ENCODE assay signal across 17 cellular contexts in the genomic region with DNA sequence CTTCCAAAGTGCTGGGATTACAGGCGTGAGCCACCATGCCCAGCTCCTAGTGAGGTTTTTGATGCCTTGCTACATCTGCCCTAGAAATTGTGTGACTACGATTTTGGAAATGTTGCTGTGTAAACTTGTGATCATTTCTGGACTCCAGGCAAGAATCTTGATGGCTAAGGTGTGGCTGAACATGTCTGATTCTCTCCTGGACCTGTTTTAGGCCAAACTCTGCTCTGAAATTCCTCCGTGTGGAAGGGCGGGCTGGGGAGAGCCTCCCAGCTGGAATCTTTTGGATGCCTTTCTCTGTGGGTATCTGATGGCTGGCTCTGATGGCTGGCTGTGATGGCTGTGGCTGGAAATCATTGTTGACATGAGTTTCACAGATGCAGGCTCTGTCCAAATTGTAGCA. TPM values are rescaled to one million over a fixed set of nuclear protein-coding genes. Genes with fewer than 3 reads are reported as not detected.
DNase-seq lines count a peak whose midpoint lies in the region; ATAC-seq and TF ChIP-seq lines count a peak whose summit lies in the region.
"Had no signal": no experiment of that assay in that cellular context is flagged by ENCODE, and none has a peak within 500 bp of the region (broad histone marks: within the 10 kb centered on the region; RNA-seq: fewer than 3 reads in every experiment).

No MANE protein-coding gene starts in this region.

- no peaks in the 10 kb centered on the region for H3K27me3 Mint-ChIP-seq in osteocyte (ENCODE audit: unreplicated experiment)

- peak; percentile 20 for DNase-seq in astrocyte of the hippocampus (ENCODE audit: low read depth, low spot score)
- DNase-seq in foreskin keratinocyte, result peak; percentile 40 to 49
- no peak for DNase-seq in osteocyte (ENCODE audit: extremely low spot score, unreplicated experiment)
- no peak for DNase-seq in NCI-H1436 treated with DMSO at 0.1 percent for 48 hours (lab: John Stamatoyannopoulos, UW)
- no peak for DNase-seq in GM19240 (ENCODE audit: insufficient read length, low spot score)
- no peak for DNase-seq in colonic mucosa
- DNase-seq: Caco-2; CD8-positive, alpha-beta memory T cell; DND-41; GF-D8; GM23248; H7; IMR-90 had no signal

- no peak for ATAC-seq in foreskin keratinocyte
- ATAC-seq: A549 had no signal

- no peak overlapping the region for H3K4me3 ChIP-seq in colonic mucosa
- H3K4me3 ChIP-seq: A549, GM23248 had no signal

- H3K27ac ChIP-seq in foreskin keratinocyte, result no peak overlapping the region
- no peak overlapping the region for H3K27ac ChIP-seq in colonic mucosa
- H3K27ac ChIP-seq: A549, GM23248 had no signal

- no peaks in the 10 kb centered on the region for H3K9me3 ChIP-seq in colonic mucosa
- H3K9me3 ChIP-seq: A549, Caco-2 had no signal

- no peaks in the 10 kb centered on the region for H3K36me3 ChIP-seq in colonic mucosa

- no peak overlapping the region for H3K4me3 Mint-ChIP-seq in osteocyte (ENCODE audit: unreplicated experiment)
- H3K4me3 Mint-ChIP-seq: CD14-positive monocyte; CD8-positive, alpha-beta memory T cell had no signal

- TF ChIP-seq CTCF in foreskin keratinocyte (conservative IDR thresholded peaks at IDR 0.05), result no peak
- no peak for TF ChIP-seq CTCF in osteocyte (IDR thresholded peaks at IDR 0.05)
- no peak for TF ChIP-seq CTCF in colonic mucosa (IDR thresholded peaks at IDR 0.05)

- intact Hi-C loops in colonic mucosa (cut with DNase I), result no loop called here

- H3K27me3 ChIP-seq in foreskin keratinocyte (no peaks in the 10 kb centered on the region), colonic mucosa (no peaks in the 10 kb centered on the region)

- peaks cover 3% of the 10 kb centered on the region for H3K36me3 Mint-ChIP-seq in osteocyte (ENCODE audit: unreplicated experiment)
- H3K36me3 Mint-ChIP-seq: CD8-positive, alpha-beta memory T cell had no signal

- no peaks in the 10 kb centered on the region for H3K4me1 Mint-ChIP-seq in osteocyte (ENCODE audit: unreplicated experiment)
- H3K4me1 Mint-ChIP-seq: CD8-positive, alpha-beta memory T cell had no signal

- H3K9ac ChIP-seq in colonic mucosa (ENCODE audit: low read depth in 2 of 2, low read length in 2 of 2), result no peak overlapping the region
- H3K9ac ChIP-seq: GM23248 had no signal

- H3K9me3 Mint-ChIP-seq in osteocyte (ENCODE audit: unreplicated experiment), result no peaks in the 10 kb centered on the region

- H3K27ac Mint-ChIP-seq in osteocyte (ENCODE audit: unreplicated experiment), result peak overlapping the region; percentile 35
- H3K27ac Mint-ChIP-seq: CD14-positive monocyte; CD8-positive, alpha-beta memory T cell had no signal

- no peaks in the 10 kb centered on the region for H3K4me1 ChIP-seq in foreskin keratinocyte
- H3K4me1 ChIP-seq in colonic mucosa, result no peaks in the 10 kb centered on the region
- H3K4me1 ChIP-seq: A549, Caco-2 had no signal

RNA-seq across cellular contexts. Expression of gene PNPLA3, which starts 8.2 kb away (rescaled TPM):
- total RNA-seq in foreskin keratinocyte, result 11.7 and 13.2 TPM in 2 replicates
- 3.4 and 4.0 TPM in 2 replicates for polyA plus RNA-seq in foreskin keratinocyte
- total RNA-seq in osteocyte, result 1.2 and 3.0 TPM in 2 replicates
- total RNA-seq in colonic mucosa, result 1 to 10 TPM in 1 of 2 donors, under 1 TPM in 1; 0.15 to 1.6 TPM
- polyA plus RNA-seq: CD14-positive monocyte; CD8-positive, alpha-beta memory T cell had no signal

RNA-seq across cellular contexts. Expression of gene SAMM50, which starts 23.5 kb away (rescaled TPM):
- total RNA-seq in foreskin keratinocyte, result 53.2 and 55.0 TPM in 2 replicates
- polyA plus RNA-seq in foreskin keratinocyte, result 56.5 and 59.1 TPM in 2 replicates
- 42.6 TPM in 2 replicates for total RNA-seq in osteocyte
- total RNA-seq in colonic mucosa, result 10 to 100 TPM; 40.7 to 49.5 TPM

RNA-seq across cellular contexts. Expression of gene PNPLA5, which starts 40.0 kb away (rescaled TPM):
- total RNA-seq in foreskin keratinocyte (0.04 TPM in 1 of 2 replicates, not detected in the other), osteocyte (not detected in 2 replicates), colonic mucosa (not detected)
- polyA plus RNA-seq in foreskin keratinocyte, result 0.03 and 0.04 TPM in 2 replicates
- total RNA-seq: Caco-2; CD8-positive, alpha-beta memory T cell; GM23248; HT-29 had no signal
- polyA plus RNA-seq: A549; BJ; CD14-positive monocyte; CD8-positive, alpha-beta memory T cell; GM23248 had no signal

Comparison
In these comparisons a context has a peak if more than half of its experiments do, and no peak if none do; other contexts are left out.
1. DNase-seq: peak in astrocyte of the hippocampus (single experiment) and foreskin keratinocyte (2 of 2); none in osteocyte (single experiment), NCI-H1436 treated with DMSO at 0.1 percent for 48 hours (single experiment), GM19240 (single experiment) and colonic mucosa (single experiment).